10 cellular contexts compared by ENCODE assay signal in genomic region chr17:78977992-78978973, GRCh38. TPM values are rescaled to one million over a fixed set of nuclear protein-coding genes. Genes with fewer than 3 reads are reported as not detected.
DNase-seq lines count a peak whose midpoint lies in the region; TF ChIP-seq lines count a peak whose summit lies in the region.
"Had no signal": no experiment of that assay in that cellular context is flagged by ENCODE, and none has a peak within 500 bp of the region (broad histone marks: within the 10 kb centered on the region; RNA-seq: fewer than 3 reads in every experiment).

No MANE protein-coding gene starts in this region.

- peaks cover 16% of the 10 kb centered on the region for H3K79me2 ChIP-seq in hepatocyte

- H3K4me3 Mint-ChIP-seq in activated T-cell treated with anti-CD3 and anti-CD28 coated beads, Interleukin-2, amount 50 U/mL, for 24 hours = peak overlapping the region; percentile 68
- H3K4me3 Mint-ChIP-seq in activated naive CD8-positive, alpha-beta T cell treated with anti-CD3 and anti-CD28 coated beads for 36 hours = peak overlapping the region; percentile 78
- H3K4me3 Mint-ChIP-seq: dendritic cell treated with granulocyte-macrophage colony-stimulating factor and Interleukin-4, amounts not matched to agents 40 ng/mL and 50 ng/mL, for 4 days had no signal

- no peaks in the 10 kb centered on the region for H3K9me3 Mint-ChIP-seq in activated T-cell treated with anti-CD3 and anti-CD28 coated beads, Interleukin-2, amount 50 U/mL, for 24 hours
- no peaks in the 10 kb centered on the region for H3K9me3 Mint-ChIP-seq in activated naive CD8-positive, alpha-beta T cell treated with anti-CD3 and anti-CD28 coated beads for 36 hours
- H3K9me3 Mint-ChIP-seq: dendritic cell treated with granulocyte-macrophage colony-stimulating factor and Interleukin-4, amounts not matched to agents 40 ng/mL and 50 ng/mL, for 4 days had no signal

- H3K4me1 ChIP-seq in hepatocyte (ENCODE audit: insufficient read depth) (peaks cover 33% of the 10 kb centered on the region), thymus (ENCODE audit: control insufficient read depth, insufficient read depth, low read length) (peaks cover 15% of the 10 kb centered on the region)

- H3K27ac Mint-ChIP-seq in activated T-cell treated with anti-CD3 and anti-CD28 coated beads, Interleukin-2, amount 50 U/mL, for 24 hours = no peak overlapping the region
- H3K27ac Mint-ChIP-seq in activated naive CD8-positive, alpha-beta T cell treated with anti-CD3 and anti-CD28 coated beads for 36 hours = no peak overlapping the region
- H3K27ac Mint-ChIP-seq: dendritic cell treated with granulocyte-macrophage colony-stimulating factor and Interleukin-4, amounts not matched to agents 40 ng/mL and 50 ng/mL, for 4 days had no signal

- no peak for DNase-seq in activated T-cell treated with anti-CD3 and anti-CD28 coated beads, Interleukin-2, amount 50 U/mL, for 24 hours
- DNase-seq in activated T-cell treated with anti-CD3 and anti-CD28 coated beads for 4 hours (no peak), hepatocyte (ENCODE audit: low spot score) (no peak), retina (no peak), GM19240 (ENCODE audit: insufficient read length, low spot score) (no peak), A172 (ENCODE audit: low spot score) (no peak)
- no peak for DNase-seq in activated naive CD8-positive, alpha-beta T cell treated with anti-CD3 and anti-CD28 coated beads for 36 hours
- DNase-seq: NCI-H1092 treated with DMSO at 0.1 percent for 48 hours had no signal

- peaks cover 3% of the 10 kb centered on the region for H3K36me3 Mint-ChIP-seq in activated T-cell treated with anti-CD3 and anti-CD28 coated beads, Interleukin-2, amount 50 U/mL, for 24 hours (ENCODE audit: low read depth)
- peaks cover 5% of the 10 kb centered on the region for H3K36me3 Mint-ChIP-seq in activated naive CD8-positive, alpha-beta T cell treated with anti-CD3 and anti-CD28 coated beads for 36 hours

- WGBS in hepatocyte (ENCODE audit: low lambda C conversion rate, missing lambda C conversion rate) = 86% methylated on average over 21 of the region's 21 CpGs
- 88% methylated on average over 21 of the region's 21 CpGs for WGBS in thymus

- no peaks in the 10 kb centered on the region for H4K20me1 ChIP-seq in hepatocyte (ENCODE audit: insufficient read depth, poor library complexity, severe bottlenecking)

- H2AFZ ChIP-seq in hepatocyte = no peak overlapping the region

- H3K4me3 ChIP-seq in hepatocyte (no peak overlapping the region), thymus (ENCODE audit: low read length) (no peak overlapping the region)

- no peaks in the 10 kb centered on the region for H3K27me3 Mint-ChIP-seq in activated T-cell treated with anti-CD3 and anti-CD28 coated beads, Interleukin-2, amount 50 U/mL, for 24 hours
- no peaks in the 10 kb centered on the region for H3K27me3 Mint-ChIP-seq in activated naive CD8-positive, alpha-beta T cell treated with anti-CD3 and anti-CD28 coated beads for 36 hours

- H3K27ac ChIP-seq in hepatocyte (no peak overlapping the region), thymus (ENCODE audit: low read depth) (peak overlapping the region; percentile 42)

- H3K9me3 ChIP-seq in hepatocyte (ENCODE audit: low read depth) (no peaks in the 10 kb centered on the region), thymus (ENCODE audit: control insufficient read depth) (no peaks in the 10 kb centered on the region)

- H3K27me3 ChIP-seq in hepatocyte (no peaks in the 10 kb centered on the region), thymus (ENCODE audit: control insufficient read depth, insufficient read depth) (no peaks in the 10 kb centered on the region)

- H3K36me3 ChIP-seq in hepatocyte (replicated peaks; ENCODE audit: insufficient read depth, low read depth) = no peaks in the 10 kb centered on the region
- H3K36me3 ChIP-seq in thymus (ENCODE audit: control insufficient read depth, insufficient read depth) = peaks cover 23% of the 10 kb centered on the region

- TF ChIP-seq CTCF in hepatocyte (IDR thresholded peaks at IDR 0.05; ENCODE audit: poor library complexity) = no peak

- peaks cover 23% of the 10 kb centered on the region for H3K4me1 Mint-ChIP-seq in activated T-cell treated with anti-CD3 and anti-CD28 coated beads, Interleukin-2, amount 50 U/mL, for 24 hours (ENCODE audit: low read depth)
- peaks cover 6% of the 10 kb centered on the region for H3K4me1 Mint-ChIP-seq in activated naive CD8-positive, alpha-beta T cell treated with anti-CD3 and anti-CD28 coated beads for 36 hours

- peak overlapping the region; percentile 77 for H3K4me2 ChIP-seq in hepatocyte

- no peaks in the 10 kb centered on the region for H3K9me2 ChIP-seq in hepatocyte (replicated peaks; ENCODE audit: insufficient read depth)

RNA-seq across cellular contexts. Expression of gene LGALS3BP, which starts 1.4 kb away (rescaled TPM):
- total RNA-seq in activated naive CD8-positive, alpha-beta T cell treated with anti-CD3 and anti-CD28 coated beads for 36 hours = 10 to 100 TPM; 86.8 to 89.7 TPM
- total RNA-seq in hepatocyte = 224 and 305 TPM in 2 replicates
- 787 and 811 TPM in 2 replicates for polyA plus RNA-seq in hepatocyte
- polyA plus RNA-seq in thymus = 81.3 TPM
- 352 and 514 TPM in 2 replicates for total RNA-seq in A172 (2014; rRNA removed; shearing (Covaris generic))

RNA-seq across cellular contexts. Expression of gene CANT1, which starts 31.3 kb away (rescaled TPM):
- total RNA-seq in activated naive CD8-positive, alpha-beta T cell treated with anti-CD3 and anti-CD28 coated beads for 36 hours = 10 to 100 TPM; 39.3 to 43.1 TPM
- total RNA-seq in hepatocyte = 32.8 and 36.1 TPM in 2 replicates
- polyA plus RNA-seq in hepatocyte (33.0 and 34.1 TPM in 2 replicates), thymus (18.5 TPM)
- 81.4 and 90.1 TPM in 2 replicates for total RNA-seq in A172 (2014; rRNA removed; shearing (Covaris generic))

RNA-seq across cellular contexts. Expression of gene C1QTNF1, which starts 45.7 kb away (rescaled TPM):
- under 1 TPM; 0.12 to 0.14 TPM for total RNA-seq in activated naive CD8-positive, alpha-beta T cell treated with anti-CD3 and anti-CD28 coated beads for 36 hours
- total RNA-seq in hepatocyte = 9.5 and 12.8 TPM in 2 replicates
- polyA plus RNA-seq in hepatocyte = 13.3 and 14.7 TPM in 2 replicates
- polyA plus RNA-seq in thymus = 34.9 TPM
- 6.5 and 11.8 TPM in 2 replicates for total RNA-seq in A172 (2014; rRNA removed; shearing (Covaris generic))

RNA-seq across cellular contexts. Expression of gene TIMP2, which starts 53.1 kb away (rescaled TPM):
- total RNA-seq in activated naive CD8-positive, alpha-beta T cell treated with anti-CD3 and anti-CD28 coated beads for 36 hours = 1 to 10 TPM; 1.2 to 1.3 TPM
- total RNA-seq in hepatocyte = 54.7 and 63.3 TPM in 2 replicates
- polyA plus RNA-seq in hepatocyte = 20.9 and 23.3 TPM in 2 replicates
- polyA plus RNA-seq in thymus = 27.5 TPM
- total RNA-seq in A172 (2014; rRNA removed; shearing (Covaris generic)) = 257 and 279 TPM in 2 replicates
